ENCODE assay signal across 8 cellular contexts in the genomic region with DNA sequence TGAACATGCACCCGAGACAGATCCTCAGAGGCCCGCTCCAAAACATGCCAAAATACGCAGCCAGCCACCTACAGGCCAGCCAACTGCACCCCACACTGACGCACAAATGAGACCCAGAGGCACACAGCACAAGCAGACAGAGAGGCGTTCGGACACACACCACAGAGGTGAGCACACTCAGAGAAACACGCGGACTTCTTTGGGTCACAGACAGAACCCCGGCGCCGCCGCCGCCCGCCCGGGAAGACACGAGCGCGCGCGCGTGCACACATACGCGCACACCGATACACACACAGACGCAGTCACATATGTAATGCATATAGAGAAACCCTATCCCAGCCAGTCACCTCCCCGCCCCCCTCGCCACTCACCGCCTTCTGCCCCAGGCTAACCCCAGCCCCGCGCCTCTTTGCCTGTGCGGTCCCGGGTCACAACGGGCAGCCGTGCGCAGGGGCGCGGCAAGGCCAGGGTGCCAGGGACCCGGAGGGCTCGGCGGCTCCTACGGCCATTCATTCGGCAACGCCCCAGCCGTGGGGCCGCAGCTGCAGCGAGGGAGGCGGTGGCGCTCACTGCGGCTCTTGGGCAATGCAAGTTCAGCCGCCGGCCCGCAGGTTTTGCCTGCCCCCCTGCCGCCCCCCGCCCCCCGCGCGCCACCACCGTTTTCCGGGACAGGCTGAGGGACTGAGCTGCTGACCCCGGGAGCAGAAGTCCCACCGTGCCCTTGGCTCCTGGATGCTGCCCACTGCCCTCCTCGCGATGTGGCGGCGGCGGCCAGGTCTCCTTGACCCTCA. TPM values are rescaled to one million over a fixed set of nuclear protein-coding genes. Genes with fewer than 3 reads are reported as not detected.
DNase-seq lines count a peak whose midpoint lies in the region; ATAC-seq and TF ChIP-seq lines count a peak whose summit lies in the region.

No MANE protein-coding gene starts in this region.

- ATAC-seq in GM18511 (IDR thresholded peaks at IDR 0.05; ENCODE audit: unreplicated experiment) (peak; percentile 31), lower lobe of right lung (peak; percentile 60 to 65)
- peak; percentile 61 for ATAC-seq in stimulated activated memory B cell treated with anti-CD40 and anti-IgM and Interleukin-4, amounts not matched to agents 10 μg/mL and 1 μg/mL and 100 μg/mL, for 72 hours

- H3K27ac ChIP-seq in colonic mucosa (peak overlapping the region; percentile 79), lower lobe of right lung (peak overlapping the region; percentile 78)

- TF ChIP-seq CTCF in colonic mucosa (IDR thresholded peaks at IDR 0.05) (no peak), lower lobe of right lung (IDR thresholded peaks at IDR 0.05) (no peak)

- no peaks in the 10 kb centered on the region for H3K27me3 ChIP-seq in MG63
- no peaks in the 10 kb centered on the region for H3K27me3 ChIP-seq in colonic mucosa
- no peaks in the 10 kb centered on the region for H3K27me3 ChIP-seq in lower lobe of right lung (ENCODE audit: low read depth)

- H3K27ac Mint-ChIP-seq in stimulated activated memory B cell treated with anti-CD40 and anti-IgM and Interleukin-4, amounts not matched to agents 10 μg/mL and 1 μg/mL and 100 μg/mL, for 72 hours, result peak overlapping the region; percentile 99

- H3K36me3 Mint-ChIP-seq in stimulated activated memory B cell treated with anti-CD40 and anti-IgM and Interleukin-4, amounts not matched to agents 10 μg/mL and 1 μg/mL and 100 μg/mL, for 72 hours, result no peaks in the 10 kb centered on the region

- H3K9me3 Mint-ChIP-seq in stimulated activated memory B cell treated with anti-CD40 and anti-IgM and Interleukin-4, amounts not matched to agents 10 μg/mL and 1 μg/mL and 100 μg/mL, for 72 hours, result no peaks in the 10 kb centered on the region

- H3K36me3 ChIP-seq in MG63 (no peaks in the 10 kb centered on the region), colonic mucosa (no peaks in the 10 kb centered on the region), lower lobe of right lung (no peaks in the 10 kb centered on the region)

- intact Hi-C loops in colonic mucosa (cut with DNase I) (no loop called here), lower lobe of right lung (cut with DNase I) (no loop called here)

- H3K4me1 Mint-ChIP-seq in stimulated activated memory B cell treated with anti-CD40 and anti-IgM and Interleukin-4, amounts not matched to agents 10 μg/mL and 1 μg/mL and 100 μg/mL, for 72 hours, result peaks cover 55% of the 10 kb centered on the region

- H3K9me3 ChIP-seq in MG63 (no peaks in the 10 kb centered on the region), colonic mucosa (no peaks in the 10 kb centered on the region), lower lobe of right lung (no peaks in the 10 kb centered on the region)

- peak overlapping the region; percentile 87 for H3K4me3 Mint-ChIP-seq in stimulated activated memory B cell treated with anti-CD40 and anti-IgM and Interleukin-4, amounts not matched to agents 10 μg/mL and 1 μg/mL and 100 μg/mL, for 72 hours

- in situ Hi-C loops in ACHN (cut with HindIII; ENCODE audit: low pct_ligation_motif_present, low pct_unique_long_range_greater_than_20kb, low sequenced_read_pairs), result no loop called here

- H3K4me3 ChIP-seq in MG63 (peak overlapping the region; percentile 56), colonic mucosa (peak overlapping the region; percentile 74), lower lobe of right lung (peak overlapping the region; percentile 72)

- H3K9ac ChIP-seq in colonic mucosa (ENCODE audit: low read depth in 2 of 2, low read length in 2 of 2), result peak overlapping the region; percentile 63

- no peaks in the 10 kb centered on the region for H3K27me3 Mint-ChIP-seq in stimulated activated memory B cell treated with anti-CD40 and anti-IgM and Interleukin-4, amounts not matched to agents 10 μg/mL and 1 μg/mL and 100 μg/mL, for 72 hours

- H3K4me1 ChIP-seq in colonic mucosa (no peaks in the 10 kb centered on the region), lower lobe of right lung (no peaks in the 10 kb centered on the region)

- DNase-seq in ACHN (peak; percentile 4), MG63 (peak; percentile 43), colonic mucosa (peak; percentile 58), lower lobe of right lung (peak; percentile 54), NCI-H446 treated with DMSO at 0.1 percent for 48 hours (lab: John Stamatoyannopoulos, UW) (no peak)
- DNase-seq in activated CD4-positive, CD25-positive, alpha-beta regulatory T cell treated with anti-CD3 and anti-CD28 coated beads, Interleukin-2, amount 50 U/mL, for 72 hours, result peak; percentile 78

RNA-seq across cellular contexts. Expression of a gene that starts 0.5 kb away (rescaled TPM):
- total RNA-seq in MG63 (2014; rRNA removed; shearing (Covaris generic); ENCODE audit: low replicate concordance), result 1.4 and 5.7 TPM in 2 replicates
- total RNA-seq in colonic mucosa, result 10 to 100 TPM in 1 of 2 donors, 1 to 10 TPM in 1; 9.4 to 21.2 TPM
- total RNA-seq in lower lobe of right lung, result 21.7 TPM
